Comparison of ENCODE assay signal across 13 cellular contexts in genomic region chr14:20456971-20457370, GRCh38. TPM values are rescaled to one million over a fixed set of nuclear protein-coding genes. Genes with fewer than 3 reads are reported as not detected.
DNase-seq lines count a peak whose midpoint lies in the region; ATAC-seq, FAIRE-seq and TF ChIP-seq lines count a peak whose summit lies in the region.
"Had no signal": no experiment of that assay in that cellular context is flagged by ENCODE, and none has a peak within 500 bp of the region (broad histone marks: within the 10 kb centered on the region; RNA-seq: fewer than 3 reads in every experiment).

No MANE protein-coding gene starts in this region.

- no peak for FAIRE-seq in GM12891 (lab: Jason Lieb, UNC)
- no peak for FAIRE-seq in keratinocyte (lab: Jason Lieb, UNC)

- no peak for DNase-seq in GM12891 (ENCODE audit: insufficient read length, low spot score)
- no peak for DNase-seq in PC-3
- DNase-seq in keratinocyte (ENCODE audit: low read depth, low spot score) = no peak
- no peak for DNase-seq in Peyer's patch
- DNase-seq in NCI-H1436 (lab: John Stamatoyannopoulos, UW) = no peak
- DNase-seq: effector CD8-positive, alpha-beta T cell; H7; NCI-H510A treated with DMSO at 0.1 percent for 48 hours had no signal

- H3K36me3 ChIP-seq in PC-3 (ENCODE audit: low read depth, low read length) (peaks cover 30% of the 10 kb centered on the region), keratinocyte (ENCODE audit: control insufficient read depth in 2 of 2, extremely low read depth in 1 of 2, insufficient read depth in 2 of 2, low read length in 2 of 2) (peaks cover 23 to 25% of the 10 kb centered on the region in 2 experiments), Peyer's patch (peaks cover 0 to 34% (median 0%) of the 10 kb centered on the region in 3 donors)

- H3K79me2 ChIP-seq in PC-3 (ENCODE audit: low read length) = peaks cover 76% of the 10 kb centered on the region
- H3K79me2 ChIP-seq in keratinocyte (ENCODE audit: control insufficient read depth, insufficient read depth, low read length) = peaks cover 57% of the 10 kb centered on the region

- no peak overlapping the region; the same call in 1 of the 2 replicates for H3K9ac ChIP-seq in PC-3 (ENCODE audit: low read length)
- peak overlapping the region; percentile 100 for H3K9ac ChIP-seq in keratinocyte (ENCODE audit: control insufficient read depth, extremely low read depth, insufficient read depth, low read length)

- CTCF ChIA-PET in PC-3 (lab: Charles Lee) = no interaction called here

- ATAC-seq in PC-3 = no peak
- ATAC-seq in HG03135 (IDR thresholded peaks at IDR 0.05; ENCODE audit: unreplicated experiment) = no peak
- ATAC-seq in GM18861 (IDR thresholded peaks at IDR 0.05; ENCODE audit: unreplicated experiment) = no peak

- dilution Hi-C loops in keratinocyte (cut with MboI; ENCODE audit: extremely low pct_ligation_motif_present, low sequenced_read_pairs) = no loop called here

- no peaks in the 10 kb centered on the region for H3K9me2 ChIP-seq in PC-3 (replicated peaks; ENCODE audit: low read length)

- no peak overlapping the region for H2AFZ ChIP-seq in PC-3 (ENCODE audit: low read length)
- no peak overlapping the region for H2AFZ ChIP-seq in keratinocyte (ENCODE audit: control insufficient read depth, low read length)

- peak overlapping the region; percentile 96 for H3K4me2 ChIP-seq in PC-3 (ENCODE audit: low read length)
- no peak overlapping the region for H3K4me2 ChIP-seq in keratinocyte (ENCODE audit: control insufficient read depth, extremely low read depth, insufficient read depth, low read depth, low read length)

- no TSS peak for BruUV-seq in PC-3 (replicated peaks; lab: Mats Ljungman, UMichigan)

- H3K27ac ChIP-seq in 22Rv1 = peak overlapping the region; percentile 99
- no peak overlapping the region for H3K27ac ChIP-seq in PC-3 (ENCODE audit: low read length)
- peak overlapping the region; percentile 100 for H3K27ac ChIP-seq in keratinocyte (ENCODE audit: control insufficient read depth, insufficient read depth, low read length)
- H3K27ac ChIP-seq in Peyer's patch = no peak overlapping the region

- H3K4me1 ChIP-seq in PC-3 (ENCODE audit: insufficient read depth, low read length) = peaks cover 21% of the 10 kb centered on the region
- H3K4me1 ChIP-seq in keratinocyte (ENCODE audit: control insufficient read depth, extremely low read depth, insufficient read depth, low read length) = peaks cover 21% of the 10 kb centered on the region
- H3K4me1 ChIP-seq in Peyer's patch = peaks cover 0 to 59% (median 20%) of the 10 kb centered on the region in 4 donors

- H3K27me3 ChIP-seq in PC-3 (ENCODE audit: low read length) (no peaks in the 10 kb centered on the region), keratinocyte (ENCODE audit: control insufficient read depth, extremely low read depth, insufficient read depth, low read length) (no peaks in the 10 kb centered on the region), Peyer's patch (no peaks in the 10 kb centered on the region)

- H3F3A ChIP-seq in PC-3 (ENCODE audit: low read length, unreplicated experiment) = no peaks in the 10 kb centered on the region

- POLR2A ChIA-PET in PC-3 (lab: Charles Lee; ENCODE audit: unreplicated experiment) = no interaction called here

- TF ChIP-seq POLR2A in GM12891 (IDR thresholded peaks at IDR 0.05; ENCODE audit: low read depth, low read length) = peak; percentile 55
- TF ChIP-seq POLR2A in Peyer's patch (IDR thresholded peaks at IDR 0.05) = no peak

- H3K9me3 ChIP-seq in PC-3 (ENCODE audit: low read length) (no peaks in the 10 kb centered on the region), keratinocyte (ENCODE audit: control insufficient read depth, low read depth, low read length) (no peaks in the 10 kb centered on the region), Peyer's patch (no peaks in the 10 kb centered on the region)

- TF ChIP-seq CTCF in 22Rv1 (IDR thresholded peaks at IDR 0.05) (no peak), PC-3 (conservative IDR thresholded peaks at IDR 0.05; ENCODE audit: low read depth, low read length) (no peak), keratinocyte (optimal IDR thresholded peaks at IDR 0.05 in 1 of 3, IDR thresholded peaks at IDR 0.05 in 1 of 3, conservative IDR thresholded peaks at IDR 0.05 in 1 of 3; ENCODE audit: extremely low read depth in 1 of 3, insufficient read depth in 2 of 3, low read length in 3 of 3) (no peak), Peyer's patch (IDR thresholded peaks at IDR 0.05) (no peak)

- H4K20me1 ChIP-seq in PC-3 (ENCODE audit: low read length) (0 out of 2 replicates have a peak, but pooled peaks cover 6% of the 10 kb centered on the region), keratinocyte (ENCODE audit: control insufficient read depth, extremely low read depth, insufficient read depth, low read length) (peaks cover 3% of the 10 kb centered on the region)

- H3K9me1 ChIP-seq in keratinocyte (ENCODE audit: control insufficient read depth, extremely low read depth, insufficient read depth, low read length) = no peaks in the 10 kb centered on the region

- H3K4me3 ChIP-seq in PC-3 (ENCODE audit: low read length) (peak overlapping the region; percentile 82), keratinocyte (ENCODE audit: control insufficient read depth in 2 of 3, extremely low read depth in 1 of 3, insufficient read depth in 2 of 3, low read depth in 1 of 3, low read length in 3 of 3) (no peak overlapping the region), Peyer's patch (no peak overlapping the region)
- H3K4me3 ChIP-seq: lung had no signal

- intact Hi-C loops in PC-3 (cut with micrococcal nuclease) = no loop called here

TF ChIP-seq in GM12891, 5 proteins besides CTCF, POLR2A, EP300 and RAD21 (continues in another document):
- TF ChIP-seq TAF1 (IDR thresholded peaks at IDR 0.05; ENCODE audit: low read depth, low read length) (no peak), POU2F2 (IDR thresholded peaks at IDR 0.05; ENCODE audit: low read depth, low read length) (0 out of 2 replicates have a peak, but pooled peaks have one; percentile 15)

RNA-seq across cellular contexts. Expression of gene APEX1, which starts 1.9 kb away (rescaled TPM):
- 248 TPM for polyA plus RNA-seq in GM12891 (2012; ENCODE audit: low read depth, missing spikeins)
- 147 and 189 TPM in 2 replicates for total RNA-seq in PC-3 (2014; rRNA removed)
- polyA plus RNA-seq in keratinocyte = 211 to 234 TPM (median 212 TPM) in 3 replicates
- 88.5 TPM for polyA plus RNA-seq in keratinocyte (2011; ENCODE audit: low read depth)
- 197 and 230 TPM in 2 replicates for polyA plus RNA-seq in keratinocyte (2011; cell fraction: cytosol; rRNA removed)
- polyA plus RNA-seq in keratinocyte (2011; cell fraction: nucleus; rRNA removed) = 218 and 243 TPM in 2 replicates
- polyA plus RNA-seq in keratinocyte (2012; ENCODE audit: low replicate concordance) = 92.5 and 147 TPM in 2 replicates
- 160 to 254 TPM (median 181 TPM) in 3 replicates for polyA minus RNA-seq in keratinocyte
- polyA minus RNA-seq in keratinocyte (2011; cell fraction: cytosol; rRNA and poly(A)+ RNA removed) = 72.9 TPM
- polyA minus RNA-seq in keratinocyte (2011; cell fraction: nucleus; rRNA and poly(A)+ RNA removed) = 27.0 and 46.1 TPM in 2 replicates
- 100 to 1,000 TPM in 1 of 4 donors, 10 to 100 TPM in 3; 79.8 to 142 (median 92.0) TPM for total RNA-seq in Peyer's patch

RNA-seq across cellular contexts. Expression of gene OSGEP, which starts 2.4 kb away (rescaled TPM):
- 30.6 TPM for polyA plus RNA-seq in GM12891 (2012; ENCODE audit: low read depth, missing spikeins)
- 57.7 and 64.1 TPM in 2 replicates for total RNA-seq in PC-3 (2014; rRNA removed)
- polyA plus RNA-seq in keratinocyte = 28.8 to 36.6 TPM (median 34.5 TPM) in 3 replicates
- 16.4 TPM for polyA plus RNA-seq in keratinocyte (2011; ENCODE audit: low read depth)
- 12.6 and 16.2 TPM in 2 replicates for polyA plus RNA-seq in keratinocyte (2011; cell fraction: cytosol; rRNA removed)
- polyA plus RNA-seq in keratinocyte (2011; cell fraction: nucleus; rRNA removed) = 88.7 and 89.7 TPM in 2 replicates
- 12.0 and 22.3 TPM in 2 replicates for polyA plus RNA-seq in keratinocyte (2012; ENCODE audit: low replicate concordance)
- 23.5 to 35.4 TPM (median 27.6 TPM) in 3 replicates for polyA minus RNA-seq in keratinocyte
- polyA minus RNA-seq in keratinocyte (2011; cell fraction: cytosol; rRNA and poly(A)+ RNA removed) = 21.3 TPM
- 23.6 and 26.4 TPM in 2 replicates for polyA minus RNA-seq in keratinocyte (2011; cell fraction: nucleus; rRNA and poly(A)+ RNA removed)
- total RNA-seq in Peyer's patch = 100 to 1,000 TPM in 3 of 4 donors, 10 to 100 TPM in 1; 58.3 to 112 (median 102) TPM

RNA-seq across cellular contexts. Expression of gene PIP4P1, which starts 4.3 kb away (rescaled TPM):
- 25.7 TPM for polyA plus RNA-seq in GM12891 (2012; ENCODE audit: low read depth, missing spikeins)
- 32.9 and 35.2 TPM in 2 replicates for total RNA-seq in PC-3 (2014; rRNA removed)
- polyA plus RNA-seq in keratinocyte = 34.4 to 37.5 TPM (median 35.6 TPM) in 3 replicates
- polyA plus RNA-seq in keratinocyte (2011; ENCODE audit: low read depth) = 6.4 TPM
- polyA plus RNA-seq in keratinocyte (2011; cell fraction: cytosol; rRNA removed) = 20.7 and 21.3 TPM in 2 replicates
- polyA plus RNA-seq in keratinocyte (2011; cell fraction: nucleus; rRNA removed) = 54.0 and 78.6 TPM in 2 replicates
- polyA plus RNA-seq in keratinocyte (2012; ENCODE audit: low replicate concordance) = 20.7 and 53.9 TPM in 2 replicates
- polyA minus RNA-seq in keratinocyte = 21.7 to 49.1 TPM (median 24.5 TPM) in 3 replicates
- 13.2 TPM for polyA minus RNA-seq in keratinocyte (2011; cell fraction: cytosol; rRNA and poly(A)+ RNA removed)
- 8.8 and 17.1 TPM in 2 replicates for polyA minus RNA-seq in keratinocyte (2011; cell fraction: nucleus; rRNA and poly(A)+ RNA removed)
- total RNA-seq in Peyer's patch = 10 to 100 TPM; 22.3 to 60.9 (median 31.1) TPM

RNA-seq across cellular contexts. Expression of gene PNP, which starts 12.2 kb away (rescaled TPM):
- polyA plus RNA-seq in GM12891 (2012; ENCODE audit: low read depth, missing spikeins) = 34.3 TPM
- 108 and 118 TPM in 2 replicates for total RNA-seq in PC-3 (2014; rRNA removed)
- 227 to 325 TPM (median 243 TPM) in 3 replicates for polyA plus RNA-seq in keratinocyte
- 141 TPM for polyA plus RNA-seq in keratinocyte (2011; ENCODE audit: low read depth)
- polyA plus RNA-seq in keratinocyte (2011; cell fraction: cytosol; rRNA removed) = 155 and 222 TPM in 2 replicates
- polyA plus RNA-seq in keratinocyte (2011; cell fraction: nucleus; rRNA removed) = 235 and 335 TPM in 2 replicates
- polyA plus RNA-seq in keratinocyte (2012; ENCODE audit: low replicate concordance) = 131 and 182 TPM in 2 replicates
- polyA minus RNA-seq in keratinocyte = 94.9 to 155 TPM (median 144 TPM) in 3 replicates
- 130 TPM for polyA minus RNA-seq in keratinocyte (2011; cell fraction: cytosol; rRNA and poly(A)+ RNA removed)
- 82.4 and 109 TPM in 2 replicates for polyA minus RNA-seq in keratinocyte (2011; cell fraction: nucleus; rRNA and poly(A)+ RNA removed)
- 10 to 100 TPM; 51.4 to 70.1 (median 53.7) TPM for total RNA-seq in Peyer's patch

RNA-seq across cellular contexts. Expression of gene KLHL33, which starts 21.0 kb away (rescaled TPM):
- 0.09 TPM for polyA plus RNA-seq in GM12891 (2012; ENCODE audit: low read depth, missing spikeins)
- total RNA-seq in PC-3 (2014; rRNA removed) (0.17 TPM in 1 of 2 replicates, not detected in the other), Peyer's patch (under 1 TPM in 1 of 4 donors, not detected in 3; 0.13 TPM)
- polyA plus RNA-seq in keratinocyte = not detected in 3 replicates
- polyA plus RNA-seq in keratinocyte (2011; ENCODE audit: low read depth) = not detected
- not detected in 2 replicates for polyA plus RNA-seq in keratinocyte (2011; cell fraction: cytosol; rRNA removed)
- not detected in 2 replicates for polyA plus RNA-seq in keratinocyte (2011; cell fraction: nucleus; rRNA removed)
- not detected in 2 replicates for polyA plus RNA-seq in keratinocyte (2012; ENCODE audit: low replicate concordance)
- not detected in 3 replicates for polyA minus RNA-seq in keratinocyte
- not detected for polyA minus RNA-seq in keratinocyte (2011; cell fraction: cytosol; rRNA and poly(A)+ RNA removed)
- polyA minus RNA-seq in keratinocyte (2011; cell fraction: nucleus; rRNA and poly(A)+ RNA removed) = not detected in 2 replicates
- total RNA-seq: T-helper 1 cell treated with Interleukin-12 subunit alpha and Interleukin-12 subunit beta and Interleukin-4 antibody, amounts not matched to agents 30 ng/mL and 1 ng/mL, for 36 hours had no signal

Comparison
In these comparisons a context has a peak if more than half of its experiments do, and no peak if none do; other contexts are left out.
1. H3K27ac ChIP-seq: peak in 22Rv1 (single experiment) and keratinocyte (single experiment); none in PC-3 (single experiment) and Peyer's patch (0 of 4).